In the genomic region with DNA sequence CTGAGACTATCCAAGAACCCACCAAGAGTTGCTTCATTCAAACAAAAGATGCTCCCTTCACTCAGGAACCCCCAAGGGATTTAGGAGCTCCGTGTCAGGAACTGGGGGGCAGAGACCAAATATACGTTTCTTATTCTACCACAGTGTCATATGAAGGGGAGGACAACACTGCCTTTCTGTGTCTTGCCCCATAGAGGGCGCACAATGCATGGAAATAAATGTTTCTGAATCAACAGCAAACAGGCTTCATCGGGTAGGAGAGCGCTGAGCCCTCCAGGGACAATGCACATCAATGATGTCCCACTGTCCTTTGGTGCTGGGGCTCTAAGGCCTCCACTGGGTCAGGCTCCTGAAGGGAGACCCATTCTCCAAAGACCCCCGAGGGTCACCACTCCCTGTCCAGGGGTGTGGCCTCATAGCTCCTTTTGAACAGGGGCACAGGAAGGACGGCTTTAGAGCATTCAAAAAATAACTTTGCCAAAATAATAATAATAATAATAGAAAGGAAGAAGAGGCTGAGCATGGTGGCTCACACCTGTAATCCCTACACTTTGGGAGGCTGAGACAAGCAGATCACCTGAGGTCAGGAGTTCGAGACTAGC, we compare ENCODE assay signal across 8 cellular contexts. TPM values are rescaled to one million over a fixed set of nuclear protein-coding genes. Genes with fewer than 3 reads are reported as not detected.
DNase-seq lines count a peak whose midpoint lies in the region; ATAC-seq and TF ChIP-seq lines count a peak whose summit lies in the region.

No MANE protein-coding gene starts in this region.

- TF ChIP-seq CTCF in Caco-2 (IDR thresholded peaks at IDR 0.05; ENCODE audit: insufficient read depth in 1 of 2, low read depth in 1 of 2, low read length in 1 of 2, severe bottlenecking in 1 of 2, unreplicated experiment in 1 of 2) (peak; percentile 62 to 68), heart right ventricle (IDR thresholded peaks at IDR 0.05) (peak; percentile 31 to 73 (median 66))
- peak; percentile 72 for TF ChIP-seq CTCF in activated CD8-positive, alpha-beta T cell treated with anti-CD3 and anti-CD28 coated beads for 36 hours (IDR thresholded peaks at IDR 0.05)

- WGBS in heart right ventricle, 2 donors, result 27 to 29% methylated on average over 8 of the region's 8 CpGs

- no peaks in the 10 kb centered on the region for H3K9me3 ChIP-seq in Caco-2
- H3K9me3 ChIP-seq in heart right ventricle, result no peaks in the 10 kb centered on the region

- H3K4me1 ChIP-seq in Caco-2, result no peaks in the 10 kb centered on the region
- no peaks in the 10 kb centered on the region for H3K4me1 ChIP-seq in heart right ventricle

- no peaks in the 10 kb centered on the region for H3K9me3 Mint-ChIP-seq in Caco-2 (ENCODE audit: unreplicated experiment)
- no peaks in the 10 kb centered on the region for H3K9me3 Mint-ChIP-seq in activated CD8-positive, alpha-beta T cell treated with anti-CD3 and anti-CD28 coated beads for 36 hours

- H3K4me1 Mint-ChIP-seq in Caco-2 (ENCODE audit: low read depth, unreplicated experiment), result no peaks in the 10 kb centered on the region
- H3K4me1 Mint-ChIP-seq in activated CD8-positive, alpha-beta T cell treated with anti-CD3 and anti-CD28 coated beads for 36 hours (ENCODE audit: low read depth), result no peaks in the 10 kb centered on the region

- DNase-seq in Caco-2 (peak; percentile 36 to 42), NCI-H1417 treated with DMSO at 0.1 percent for 48 hours (lab: John Stamatoyannopoulos, UW) (peak; percentile 9), heart right ventricle (peak in 1 of 2 donors; percentile 31), retina (peak; percentile 57), NCI-H187 treated with DMSO at 0.1 percent for 48 hours (lab: John Stamatoyannopoulos, UW) (no peak)
- DNase-seq in activated CD8-positive, alpha-beta T cell treated with anti-CD3 and anti-CD28 coated beads for 36 hours, result peak; percentile 47

- H3K4me3 Mint-ChIP-seq in Caco-2 (ENCODE audit: unreplicated experiment), result no peak overlapping the region
- H3K4me3 Mint-ChIP-seq in activated CD8-positive, alpha-beta T cell treated with anti-CD3 and anti-CD28 coated beads for 36 hours, result no peak overlapping the region

- H3K27ac Mint-ChIP-seq in Caco-2 (ENCODE audit: unreplicated experiment), result no peak overlapping the region
- no peak overlapping the region for H3K27ac Mint-ChIP-seq in activated CD8-positive, alpha-beta T cell treated with anti-CD3 and anti-CD28 coated beads for 36 hours

- ATAC-seq in GM18858 (IDR thresholded peaks at IDR 0.05; ENCODE audit: unreplicated experiment), result peak; percentile 56
- peak; percentile 82 for ATAC-seq in HG02938 (IDR thresholded peaks at IDR 0.05; ENCODE audit: unreplicated experiment)
- ATAC-seq in activated CD8-positive, alpha-beta T cell treated with anti-CD3 and anti-CD28 coated beads for 36 hours, result peak; percentile 30
- ATAC-seq in heart right ventricle, result peak in 6 of 8 donors; percentile 50 to 76 (median 68)

- peaks cover 2% of the 10 kb centered on the region for H3K27me3 Mint-ChIP-seq in Caco-2 (ENCODE audit: insufficient read depth, unreplicated experiment)
- peaks cover 13% of the 10 kb centered on the region for H3K27me3 Mint-ChIP-seq in activated CD8-positive, alpha-beta T cell treated with anti-CD3 and anti-CD28 coated beads for 36 hours

- no peaks in the 10 kb centered on the region for H3K36me3 ChIP-seq in Caco-2 (ENCODE audit: control insufficient read depth, insufficient read depth, low read length)
- H3K36me3 ChIP-seq in heart right ventricle, result no peaks in the 10 kb centered on the region

- no peak overlapping the region for H3K27ac ChIP-seq in heart right ventricle

- H3K27me3 ChIP-seq in Caco-2 (replicated peaks; ENCODE audit: control insufficient read depth, insufficient read depth, low read length), result no peaks in the 10 kb centered on the region
- peaks cover 0 to 25% (median 4%) of the 10 kb centered on the region in 7 donors for H3K27me3 ChIP-seq in heart right ventricle

- no peaks in the 10 kb centered on the region for H3K36me3 Mint-ChIP-seq in Caco-2 (ENCODE audit: insufficient read depth, unreplicated experiment)
- H3K36me3 Mint-ChIP-seq in activated CD8-positive, alpha-beta T cell treated with anti-CD3 and anti-CD28 coated beads for 36 hours (ENCODE audit: low read depth), result no peaks in the 10 kb centered on the region

- intact Hi-C loops in Caco-2 (cut with micrococcal nuclease; ENCODE audit: unreplicated experiment), result loop anchor here (1.0 to 10.0 kb wide), 4 partner anchors 200 to 641 kb away; no protein-coding TSS in a partner anchor
- intact Hi-C loops in activated CD8-positive, alpha-beta T cell treated with anti-CD3 and anti-CD28 coated beads for 36 hours (cut with micrococcal nuclease), result loop anchor here (5.0 kb wide), 1 partner anchor 639 kb away; no protein-coding TSS in a partner anchor
- intact Hi-C loops in heart right ventricle (cut with DNase I), result loop anchor here (5.0 to 10.0 kb wide), 2 partner anchors 192 to 639 kb away; no protein-coding TSS in a partner anchor

- POLR2A ChIA-PET in Caco-2 (lab: Charles Lee), result no interaction called here
- POLR2A ChIA-PET in activated CD8-positive, alpha-beta T cell treated with anti-CD3 and anti-CD28 coated beads for 36 hours (lab: Charles Lee), result no interaction called here

- CTCF ChIA-PET in Caco-2 (lab: Charles Lee), result interaction anchor here (0.6 to 1.5 kb wide), 3 partner anchors 309 to 638 kb away, joined by 4 to 7 read pairs (median 4); no protein-coding TSS in a partner anchor
- CTCF ChIA-PET in activated CD8-positive, alpha-beta T cell treated with anti-CD3 and anti-CD28 coated beads for 36 hours (lab: Charles Lee), result interaction anchor here (0.6 to 2.3 kb wide), 11 partner anchors 9 to 640 kb away, joined by 3 to 9 read pairs (median 4); no protein-coding TSS in a partner anchor

- BruUV-seq in Caco-2 (replicated peaks; lab: Mats Ljungman, UMichigan), result no TSS peak

- H3K4me3 ChIP-seq in Caco-2 (ENCODE audit: low read depth, low read length) (no peak overlapping the region), heart right ventricle (no peak overlapping the region)

RNA-seq across cellular contexts. Expression of gene PLG, which starts 31.1 kb away (rescaled TPM):
- not detected in 2 replicates for total RNA-seq in Caco-2 (2022)
- not detected for total RNA-seq in activated CD8-positive, alpha-beta T cell treated with anti-CD3 and anti-CD28 coated beads for 36 hours
- not detected for total RNA-seq in heart right ventricle
- not detected for polyA plus RNA-seq in heart right ventricle

Comparison
In these comparisons a context has a peak if more than half of its experiments do, and no peak if none do; other contexts are left out.
1. ATAC-seq: peak in every context shown above with its lines; median percentile 82 in HG02938; 68 in heart right ventricle; 56 in GM18858; 30 in activated CD8-positive, alpha-beta T cell treated with anti-CD3 and anti-CD28 coated beads for 36 hours.